Comparison of ENCODE assay signal across 24 cellular contexts in genomic region chr9:97406620-97407177, GRCh38. TPM values are rescaled to one million over a fixed set of nuclear protein-coding genes. Genes with fewer than 3 reads are reported as not detected.
A peak's percentile ranks its signal among the peaks of the same experiment; 100 is the strongest.
DNase-seq lines count a peak whose midpoint lies in the region; FAIRE-seq and TF ChIP-seq lines count a peak whose summit lies in the region.
"Had no signal": no experiment of that assay in that cellular context is flagged by ENCODE, and none has a peak within 500 bp of the region (broad histone marks: within the 10 kb centered on the region; RNA-seq: fewer than 3 reads in every experiment).

No MANE protein-coding gene starts in this region.

- no peak for TF ChIP-seq CTCF in astrocyte (IDR thresholded peaks at IDR 0.05; ENCODE audit: insufficient read depth, low read depth, low read length)
- TF ChIP-seq CTCF in retinal pigment epithelial cell (conservative IDR thresholded peaks at IDR 0.05; ENCODE audit: low read depth, low read length) = no peak

- peaks cover 3% of the 10 kb centered on the region for H3K9me3 Mint-ChIP-seq in astrocyte (ENCODE audit: unreplicated experiment)
- H3K9me3 Mint-ChIP-seq in activated CD4-positive, alpha-beta memory T cell treated with anti-CD3 and anti-CD28 coated beads for 36 hours = peaks cover 17% of the 10 kb centered on the region

- FAIRE-seq in astrocyte (lab: Jason Lieb, UNC) = no peak
- FAIRE-seq: GM19239 had no signal

- peak overlapping the region; percentile 47 for H3K27ac Mint-ChIP-seq in astrocyte (ENCODE audit: unreplicated experiment)
- H3K27ac Mint-ChIP-seq in activated CD4-positive, alpha-beta memory T cell treated with anti-CD3 and anti-CD28 coated beads for 36 hours = no peak overlapping the region
- H3K27ac Mint-ChIP-seq: activated B cell treated with CpG ODN at 0.5 μM for 24 hours; CD4-positive, alpha-beta memory T cell; stimulated activated naive B cell treated with anti-CD40 and anti-IgM and Interleukin-4, amounts not matched to agents 10 μg/mL and 1 μg/mL and 100 μg/mL, for 72 hours had no signal

- H3K27me3 ChIP-seq in astrocyte (ENCODE audit: insufficient read depth, low read length) = peaks cover 14% of the 10 kb centered on the region

- DNase-seq in HT-29 (ENCODE audit: low spot score) (peak; percentile 39), astrocyte (ENCODE audit: low read depth) (no peak), kidney glomerular epithelial cell (lab: John Stamatoyannopoulos, UW) (peak; percentile 82), retinal pigment epithelial cell (ENCODE audit: low read depth) (peak; percentile 46), DMS 273 (lab: John Stamatoyannopoulos, UW; ENCODE audit: unreplicated experiment) (no peak), GM03348 (ENCODE audit: low spot score) (no peak)
- no peak for DNase-seq in stimulated activated CD4-positive, alpha-beta T cell treated with anti-CD3 and anti-CD28 coated beads, Interleukin-2, amount 100 ng/mL, for 48 hours
- DNase-seq in activated CD4-positive, alpha-beta memory T cell treated with anti-CD3 and anti-CD28 coated beads for 36 hours = no peak
- DNase-seq: activated B cell treated with CpG ODN at 0.5 μM for 24 hours; activated CD4-positive, alpha-beta T cell treated with anti-CD3 and anti-CD28 coated beads, Interleukin-2, amount 50 U/mL, for 48 hours; activated gamma-delta T cell treated with Interleukin-2 at 50 U/mL for 16 hours; activated T-cell treated with anti-CD3 and anti-CD28 coated beads for 4 hours; CD4-positive, alpha-beta memory T cell; DMS79 treated with DMSO at 0.1 percent for 48 hours; GM23248; KG1; NCI-H146; NCI-H2171; NCI-H524 treated with DMSO at 0.1 percent for 48 hours; stimulated activated naive B cell treated with anti-CD40 and anti-IgM and Interleukin-4, amounts not matched to agents 10 μg/mL and 1 μg/mL and 100 μg/mL, for 72 hours had no signal

- no peak overlapping the region for H2AFZ ChIP-seq in astrocyte (ENCODE audit: low read depth, low read length)
- H2AFZ ChIP-seq: GM23248 had no signal

- CTCF ChIA-PET in activated CD4-positive, alpha-beta memory T cell treated with anti-CD3 and anti-CD28 coated beads for 36 hours (lab: Charles Lee) = interaction anchor here (1.2 to 1.6 kb wide), 4 partner anchors 9 to 550 kb away, joined by 3 to 8 read pairs (median 7); no protein-coding TSS in a partner anchor

- POLR2A ChIA-PET in activated CD4-positive, alpha-beta memory T cell treated with anti-CD3 and anti-CD28 coated beads for 36 hours (lab: Charles Lee) = no interaction called here

- no peaks in the 10 kb centered on the region for H3K36me3 Mint-ChIP-seq in astrocyte (ENCODE audit: low read depth, unreplicated experiment)
- H3K36me3 Mint-ChIP-seq in activated CD4-positive, alpha-beta memory T cell treated with anti-CD3 and anti-CD28 coated beads for 36 hours = peaks cover 6% of the 10 kb centered on the region

- no peak overlapping the region for H3K4me3 Mint-ChIP-seq in astrocyte (ENCODE audit: unreplicated experiment)
- H3K4me3 Mint-ChIP-seq in activated CD4-positive, alpha-beta memory T cell treated with anti-CD3 and anti-CD28 coated beads for 36 hours = no peak overlapping the region
- H3K4me3 Mint-ChIP-seq: activated B cell treated with CpG ODN at 0.5 μM for 24 hours; CD4-positive, alpha-beta memory T cell; neural crest cell; stimulated activated naive B cell treated with anti-CD40 and anti-IgM and Interleukin-4, amounts not matched to agents 10 μg/mL and 1 μg/mL and 100 μg/mL, for 72 hours had no signal

- no peak overlapping the region for H3K9ac ChIP-seq in astrocyte (ENCODE audit: low read length)
- H3K9ac ChIP-seq: GM23248 had no signal

- no peaks in the 10 kb centered on the region for H3K9me3 ChIP-seq in astrocyte (ENCODE audit: insufficient read depth, low read depth, low read length)

- H3K4me1 Mint-ChIP-seq in astrocyte (ENCODE audit: low read depth, unreplicated experiment) = peaks cover 12% of the 10 kb centered on the region
- peaks cover 5% of the 10 kb centered on the region for H3K4me1 Mint-ChIP-seq in activated CD4-positive, alpha-beta memory T cell treated with anti-CD3 and anti-CD28 coated beads for 36 hours (ENCODE audit: low read depth)

- H3K79me2 ChIP-seq in astrocyte (ENCODE audit: insufficient read depth, low read length) = no peaks in the 10 kb centered on the region

- H3K36me3 ChIP-seq in astrocyte (ENCODE audit: insufficient read depth, low read length) = no peaks in the 10 kb centered on the region
- H3K36me3 ChIP-seq: thoracic aorta had no signal

- intact Hi-C loops in activated CD4-positive, alpha-beta memory T cell treated with anti-CD3 and anti-CD28 coated beads for 36 hours (cut with micrococcal nuclease) = no loop called here

- H4K20me1 ChIP-seq in astrocyte (ENCODE audit: insufficient read depth, low read length) = no peaks in the 10 kb centered on the region

- no peak overlapping the region for H3K4me3 ChIP-seq in astrocyte (ENCODE audit: insufficient read depth, low read depth, low read length)
- no peak overlapping the region for H3K4me3 ChIP-seq in retinal pigment epithelial cell (ENCODE audit: low read length)
- H3K4me3 ChIP-seq: GM23248, skin epidermis, thoracic aorta had no signal

- H3K4me2 ChIP-seq in astrocyte (ENCODE audit: low read length) = no peak overlapping the region

- H3K4me1 ChIP-seq in astrocyte (ENCODE audit: insufficient read depth, low read length) = no peaks in the 10 kb centered on the region

- no peak overlapping the region for H3K27ac ChIP-seq in astrocyte (ENCODE audit: low read depth, low read length)
- H3K27ac ChIP-seq: GM23248, skin epidermis, thoracic aorta had no signal

- H3K27me3 Mint-ChIP-seq in astrocyte (ENCODE audit: low read depth, unreplicated experiment) = peaks cover 2% of the 10 kb centered on the region
- peaks cover 23% of the 10 kb centered on the region for H3K27me3 Mint-ChIP-seq in activated CD4-positive, alpha-beta memory T cell treated with anti-CD3 and anti-CD28 coated beads for 36 hours

RNA-seq across cellular contexts. Expression of gene TDRD7, which starts 5.2 kb away (rescaled TPM):
- 7.3 and 8.7 TPM in 2 replicates for total RNA-seq in HT-29 (2014; rRNA removed; shearing (Covaris generic))
- total RNA-seq in astrocyte = 20.4 and 21.4 TPM in 2 replicates
- 10 to 100 TPM; 12.3 to 12.5 TPM for total RNA-seq in activated CD4-positive, alpha-beta memory T cell treated with anti-CD3 and anti-CD28 coated beads for 36 hours

Comparison
In these comparisons a context has a peak if more than half of its experiments do, and no peak if none do; other contexts are left out.
1. DNase-seq: peak in HT-29 (single experiment), kidney glomerular epithelial cell (single experiment) and retinal pigment epithelial cell (single experiment); none in astrocyte (single experiment), DMS 273 (single experiment), stimulated activated CD4-positive, alpha-beta T cell treated with anti-CD3 and anti-CD28 coated beads, Interleukin-2, amount 100 ng/mL, for 48 hours (0 of 2), activated CD4-positive, alpha-beta memory T cell treated with anti-CD3 and anti-CD28 coated beads for 36 hours (single experiment) and GM03348 (single experiment).